ENCODE assay signal across 1 cellular context in genomic region chr2:169012191-169012792, GRCh38.
TF ChIP-seq lines count a peak whose summit lies in the region.
"Not testable (repeated sequence)": the region's sequence is repeated elsewhere in the genome, so short reads cannot be mapped to it uniquely, and the experiment has no call there.

No MANE protein-coding gene starts in this region.

TF ChIP-seq in HepG2, 621 proteins besides CTCF, POLR2A, EP300 and RAD21 (continued from another document):
- TF ChIP-seq SKI (IDR thresholded peaks at IDR 0.05; ENCODE audit: partially characterized antibody) (peak; percentile 27), MIER2 (CRISPR knock-in tag; IDR thresholded peaks at IDR 0.05) (0 out of 2 replicates have a peak, but pooled peaks have one; percentile 29), MIER3 (CRISPR knock-in tag; IDR thresholded peaks at IDR 0.05; ENCODE audit: borderline replicate concordance) (0 out of 2 replicates have a peak, but pooled peaks have one; percentile 50), HMG20A (CRISPR knock-in tag; IDR thresholded peaks at IDR 0.05; ENCODE audit: borderline replicate concordance) (peak; percentile 73; the same call in 1 of the 2 replicates), FOXA3 (CRISPR knock-in tag; IDR thresholded peaks at IDR 0.05) (peak; percentile 66), RXRA (CRISPR knock-in tag; IDR thresholded peaks at IDR 0.05) (peak; percentile 74; the same call in 1 of the 2 replicates), ZBTB26 (CRISPR knock-in tag; IDR thresholded peaks at IDR 0.05; ENCODE audit: borderline replicate concordance) (0 out of 2 replicates have a peak, but pooled peaks have one; percentile 40), MXI1 (IDR thresholded peaks at IDR 0.05; ENCODE audit: borderline replicate concordance, low read depth, low read length) (peak; percentile 18; the same call in 1 of the 3 replicates), MAX (IDR thresholded peaks at IDR 0.05) (peak; percentile 28; the same call in 1 of the 2 replicates), BCL6 (CRISPR knock-in tag; IDR thresholded peaks at IDR 0.05) (peak; percentile 60), THRA (CRISPR knock-in tag; IDR thresholded peaks at IDR 0.05; ENCODE audit: borderline replicate concordance) (0 out of 2 replicates have a peak, but pooled peaks have one; percentile 27), TCF7 (IDR thresholded peaks at IDR 0.05; ENCODE audit: low read depth) (peak; percentile 43; the same call in 1 of the 2 replicates), ZBTB10 (CRISPR knock-in tag; IDR thresholded peaks at IDR 0.05; ENCODE audit: borderline replicate concordance) (peak; percentile 92; the same call in 1 of the 2 replicates), ZNF792 (CRISPR knock-in tag; IDR thresholded peaks at IDR 0.05) (peak; percentile 73; the same call in 1 of the 2 replicates), ZNF292 (CRISPR knock-in tag; IDR thresholded peaks at IDR 0.05; ENCODE audit: borderline replicate concordance, low read depth) (peak; percentile 59; the same call in 1 of the 2 replicates), SOX13 (CRISPR knock-in tag; conservative IDR thresholded peaks at IDR 0.05 in 1 of 2, IDR thresholded peaks at IDR 0.05 in 1 of 2) (peak in 1 of 2 experiments; percentile 47; a peak in 1 of 4 replicates), CEBPG (CRISPR knock-in tag; IDR thresholded peaks at IDR 0.05) (0 out of 2 replicates have a peak, but pooled peaks have one; percentile 18), ARID5B (CRISPR knock-in tag; IDR thresholded peaks at IDR 0.05) (peak; percentile 79), FOSL1 (CRISPR knock-in tag; IDR thresholded peaks at IDR 0.05; ENCODE audit: borderline replicate concordance) (peak; percentile 90), SKIL (CRISPR knock-in tag; IDR thresholded peaks at IDR 0.05; ENCODE audit: borderline replicate concordance) (peak; percentile 58), DPF2 (CRISPR knock-in tag; IDR thresholded peaks at IDR 0.05; ENCODE audit: borderline replicate concordance, low read depth) (0 out of 2 replicates have a peak, but pooled peaks have one; percentile 29), PBX2 (CRISPR knock-in tag; IDR thresholded peaks at IDR 0.05) (peak; percentile 47; the same call in 1 of the 2 replicates), TGIF2 (CRISPR knock-in tag; IDR thresholded peaks at IDR 0.05) (peak; percentile 59; the same call in 1 of the 2 replicates), JUNB (CRISPR knock-in tag; IDR thresholded peaks at IDR 0.05; ENCODE audit: borderline replicate concordance) (peak; percentile 83), FOXA1 (CRISPR knock-in tag; IDR thresholded peaks at IDR 0.05) (peak; percentile 87)
- not testable (repeated sequence) for TF ChIP-seq SOX13, FOXA1 (IDR thresholded peaks at IDR 0.05)
